In genomic region chr4:78584863-78585576, GRCh38 we compare ENCODE assay signal across 16 cellular contexts. TPM values are rescaled to one million over a fixed set of nuclear protein-coding genes. Genes with fewer than 3 reads are reported as not detected.
DNase-seq lines count a peak whose midpoint lies in the region; ATAC-seq and TF ChIP-seq lines count a peak whose summit lies in the region.
"Had no signal": no experiment of that assay in that cellular context is flagged by ENCODE, and none has a peak within 500 bp of the region (broad histone marks: within the 10 kb centered on the region; RNA-seq: fewer than 3 reads in every experiment).

No MANE protein-coding gene starts in this region.

- no peak overlapping the region for H3K4me3 Mint-ChIP-seq in Caco-2 (ENCODE audit: unreplicated experiment)
- H3K4me3 Mint-ChIP-seq in activated T-cell treated with anti-CD3 and anti-CD28 coated beads, Interleukin-2, amount 50 U/mL, for 4 hours = no peak overlapping the region
- no peak overlapping the region for H3K4me3 Mint-ChIP-seq in activated CD4-positive, alpha-beta T cell treated with anti-CD3 and anti-CD28 coated beads, Interleukin-2, amount 10 ng/mL, durations not matched to agents 24 days and 14 days
- H3K4me3 Mint-ChIP-seq: activated naive CD8-positive, alpha-beta T cell treated with anti-CD3 and anti-CD28 coated beads for 36 hours; activated T-helper 1 cell treated with anti-CD3 and anti-CD28 coated beads, Interleukin-12 subunit alpha, Interleukin-12 subunit beta, Interleukin-2, Interleukin-4 antibody, amounts not matched to agents 30 ng/mL and 10 ng/mL and 1 ng/mL, durations not matched to agents 14 hours and 24 hours and 36 hours; neural crest cell had no signal

- BruUV-seq in Caco-2 (replicated peaks; lab: Mats Ljungman, UMichigan) = no TSS peak

- H3K9me3 ChIP-seq in Caco-2 = no peaks in the 10 kb centered on the region
- H3K9me3 ChIP-seq: BLaER1, thoracic aorta had no signal

- TF ChIP-seq CTCF in Caco-2 (IDR thresholded peaks at IDR 0.05; ENCODE audit: insufficient read depth in 1 of 2, low read depth in 1 of 2, low read length in 1 of 2, severe bottlenecking in 1 of 2, unreplicated experiment in 1 of 2) (no peak), choroid plexus epithelial cell (conservative IDR thresholded peaks at IDR 0.05; ENCODE audit: low read depth, low read length) (no peak)

- H3K9me3 Mint-ChIP-seq in Caco-2 (ENCODE audit: unreplicated experiment) = no peaks in the 10 kb centered on the region
- H3K9me3 Mint-ChIP-seq in activated T-cell treated with anti-CD3 and anti-CD28 coated beads, Interleukin-2, amount 50 U/mL, for 4 hours = no peaks in the 10 kb centered on the region
- H3K9me3 Mint-ChIP-seq in activated CD4-positive, alpha-beta T cell treated with anti-CD3 and anti-CD28 coated beads, Interleukin-2, amount 10 ng/mL, durations not matched to agents 24 days and 14 days = no peaks in the 10 kb centered on the region
- H3K9me3 Mint-ChIP-seq: activated naive CD8-positive, alpha-beta T cell treated with anti-CD3 and anti-CD28 coated beads for 36 hours; activated T-helper 1 cell treated with anti-CD3 and anti-CD28 coated beads, Interleukin-12 subunit alpha, Interleukin-12 subunit beta, Interleukin-2, Interleukin-4 antibody, amounts not matched to agents 30 ng/mL and 10 ng/mL and 1 ng/mL, durations not matched to agents 14 hours and 24 hours and 36 hours; neural crest cell had no signal

- intact Hi-C loops in Caco-2 (cut with micrococcal nuclease; ENCODE audit: unreplicated experiment) (no loop called here), left colon (cut with DNase I, micrococcal nuclease) (no loop called here)
- intact Hi-C loops in activated CD4-positive, alpha-beta T cell treated with anti-CD3 and anti-CD28 coated beads, Interleukin-2, amount 10 ng/mL, durations not matched to agents 24 days and 14 days (cut with micrococcal nuclease) = no loop called here

- ATAC-seq in left colon = peak; percentile 88
- no peak for ATAC-seq in activated T-cell treated with anti-CD3 and anti-CD28 coated beads, Interleukin-2, amount 50 U/mL, for 4 hours
- ATAC-seq: PC-3 had no signal

- POLR2A ChIA-PET in Caco-2 (lab: Charles Lee) = no interaction called here

- peaks cover 6% of the 10 kb centered on the region for H3K36me3 ChIP-seq in Caco-2 (ENCODE audit: control insufficient read depth, insufficient read depth, low read length)
- H3K36me3 ChIP-seq: BLaER1, thoracic aorta had no signal

- no peaks in the 10 kb centered on the region for H3K27me3 ChIP-seq in Caco-2 (replicated peaks; ENCODE audit: control insufficient read depth, insufficient read depth, low read length)
- H3K27me3 ChIP-seq: BLaER1 had no signal

- peaks cover 6% of the 10 kb centered on the region for H3K4me1 Mint-ChIP-seq in Caco-2 (ENCODE audit: low read depth, unreplicated experiment)
- no peaks in the 10 kb centered on the region for H3K4me1 Mint-ChIP-seq in activated T-cell treated with anti-CD3 and anti-CD28 coated beads, Interleukin-2, amount 50 U/mL, for 4 hours (ENCODE audit: low read depth)
- no peaks in the 10 kb centered on the region for H3K4me1 Mint-ChIP-seq in activated CD4-positive, alpha-beta T cell treated with anti-CD3 and anti-CD28 coated beads, Interleukin-2, amount 10 ng/mL, durations not matched to agents 24 days and 14 days
- H3K4me1 Mint-ChIP-seq: activated naive CD8-positive, alpha-beta T cell treated with anti-CD3 and anti-CD28 coated beads for 36 hours had no signal

- H3K27ac Mint-ChIP-seq in Caco-2 (ENCODE audit: unreplicated experiment) = peak overlapping the region; percentile 49
- H3K27ac Mint-ChIP-seq in activated CD4-positive, alpha-beta T cell treated with anti-CD3 and anti-CD28 coated beads, Interleukin-2, amount 10 ng/mL, durations not matched to agents 24 days and 14 days = no peak overlapping the region
- H3K27ac Mint-ChIP-seq: activated naive CD8-positive, alpha-beta T cell treated with anti-CD3 and anti-CD28 coated beads for 36 hours; activated T-helper 1 cell treated with anti-CD3 and anti-CD28 coated beads, Interleukin-12 subunit alpha, Interleukin-12 subunit beta, Interleukin-2, Interleukin-4 antibody, amounts not matched to agents 30 ng/mL and 10 ng/mL and 1 ng/mL, durations not matched to agents 14 hours and 24 hours and 36 hours had no signal

- H3K4me3 ChIP-seq in Caco-2 (ENCODE audit: low read depth, low read length) = no peak overlapping the region
- no peak overlapping the region for H3K4me3 ChIP-seq in choroid plexus epithelial cell (ENCODE audit: low read depth, low read length)
- H3K4me3 ChIP-seq: BLaER1, thoracic aorta had no signal

- H3K36me3 Mint-ChIP-seq in Caco-2 (ENCODE audit: insufficient read depth, unreplicated experiment) = peaks cover 92% of the 10 kb centered on the region
- H3K36me3 Mint-ChIP-seq in activated T-cell treated with anti-CD3 and anti-CD28 coated beads, Interleukin-2, amount 50 U/mL, for 4 hours (ENCODE audit: insufficient read depth) = no peaks in the 10 kb centered on the region
- H3K36me3 Mint-ChIP-seq in activated CD4-positive, alpha-beta T cell treated with anti-CD3 and anti-CD28 coated beads, Interleukin-2, amount 10 ng/mL, durations not matched to agents 24 days and 14 days (ENCODE audit: low read depth) = peaks cover 5% of the 10 kb centered on the region
- H3K36me3 Mint-ChIP-seq: activated naive CD8-positive, alpha-beta T cell treated with anti-CD3 and anti-CD28 coated beads for 36 hours had no signal

- H3K4me1 ChIP-seq in Caco-2 = peaks cover 7% of the 10 kb centered on the region; the same call in 1 of the 2 replicates

- CTCF ChIA-PET in Caco-2 (lab: Charles Lee) = no interaction called here

- no peaks in the 10 kb centered on the region for H3K27me3 Mint-ChIP-seq in Caco-2 (ENCODE audit: insufficient read depth, unreplicated experiment)
- H3K27me3 Mint-ChIP-seq in activated T-cell treated with anti-CD3 and anti-CD28 coated beads, Interleukin-2, amount 50 U/mL, for 4 hours (ENCODE audit: low read depth) = peaks cover 8% of the 10 kb centered on the region
- H3K27me3 Mint-ChIP-seq in activated CD4-positive, alpha-beta T cell treated with anti-CD3 and anti-CD28 coated beads, Interleukin-2, amount 10 ng/mL, durations not matched to agents 24 days and 14 days = no peaks in the 10 kb centered on the region
- H3K27me3 Mint-ChIP-seq: activated naive CD8-positive, alpha-beta T cell treated with anti-CD3 and anti-CD28 coated beads for 36 hours had no signal

- DNase-seq in Caco-2 = no peak
- DNase-seq in MV-4-11 (lab: John Stamatoyannopoulos, UW) = peak; percentile 55
- DNase-seq in choroid plexus epithelial cell (ENCODE audit: low read depth) = peak; percentile 37
- no peak for DNase-seq in left colon
- no peak for DNase-seq in activated T-cell treated with anti-CD3 and anti-CD28 coated beads, Interleukin-2, amount 50 U/mL, for 4 hours
- no peak for DNase-seq in NCI-H1417 treated with DMSO at 0.1 percent for 48 hours (lab: John Stamatoyannopoulos, UW)
- no peak for DNase-seq in EL
- DNase-seq in activated CD4-positive, alpha-beta T cell treated with anti-CD3 and anti-CD28 coated beads, Interleukin-2, amount 10 ng/mL, durations not matched to agents 24 days and 14 days = no peak
- DNase-seq: activated CD8-positive, alpha-beta memory T cell treated with anti-CD3 and anti-CD28 coated beads for 24 hours; activated naive CD8-positive, alpha-beta T cell treated with anti-CD3 and anti-CD28 coated beads for 36 hours; hypothalamus; PC-3 had no signal

RNA-seq across cellular contexts. Expression of gene ANXA3, which starts 33.5 kb away (rescaled TPM):
- total RNA-seq in Caco-2 (2022) (327 and 361 TPM in 2 replicates), left colon (10 to 100 TPM; 44.8 to 51.9 TPM)
- 1 to 10 TPM in 1 of 3 donors, not detected in 2; 1.0 TPM for total RNA-seq in activated T-cell treated with anti-CD3 and anti-CD28 coated beads, Interleukin-2, amount 50 U/mL, for 4 hours
- total RNA-seq in activated CD4-positive, alpha-beta T cell treated with anti-CD3 and anti-CD28 coated beads, Interleukin-2, amount 10 ng/mL, durations not matched to agents 24 days and 14 days = 1.9 TPM in 2 replicates
- total RNA-seq: neural crest cell had no signal

Comparison
In these comparisons a context has a peak if more than half of its experiments do, and no peak if none do; other contexts are left out.
1. DNase-seq: peak in MV-4-11 (single experiment) and choroid plexus epithelial cell (single experiment); none in Caco-2 (0 of 2), left colon (0 of 2), activated T-cell treated with anti-CD3 and anti-CD28 coated beads, Interleukin-2, amount 50 U/mL, for 4 hours (single experiment), NCI-H1417 treated with DMSO at 0.1 percent for 48 hours (single experiment), EL (single experiment) and activated CD4-positive, alpha-beta T cell treated with anti-CD3 and anti-CD28 coated beads, Interleukin-2, amount 10 ng/mL, durations not matched to agents 24 days and 14 days (single experiment).
2. RNA of gene ANXA3, which starts 33.5 kb away (total RNA-seq): 327 to 361 TPM in Caco-2 and 44.8 to 51.9 TPM in left colon; 1.9 TPM in activated CD4-positive, alpha-beta T cell treated with anti-CD3 and anti-CD28 coated beads, Interleukin-2, amount 10 ng/mL, durations not matched to agents 24 days and 14 days and 1.0 TPM in activated T-cell treated with anti-CD3 and anti-CD28 coated beads, Interleukin-2, amount 50 U/mL, for 4 hours; every median in the first group is over 10 times any median in the second.